16 cellular contexts compared by ENCODE assay signal in the genomic region with DNA sequence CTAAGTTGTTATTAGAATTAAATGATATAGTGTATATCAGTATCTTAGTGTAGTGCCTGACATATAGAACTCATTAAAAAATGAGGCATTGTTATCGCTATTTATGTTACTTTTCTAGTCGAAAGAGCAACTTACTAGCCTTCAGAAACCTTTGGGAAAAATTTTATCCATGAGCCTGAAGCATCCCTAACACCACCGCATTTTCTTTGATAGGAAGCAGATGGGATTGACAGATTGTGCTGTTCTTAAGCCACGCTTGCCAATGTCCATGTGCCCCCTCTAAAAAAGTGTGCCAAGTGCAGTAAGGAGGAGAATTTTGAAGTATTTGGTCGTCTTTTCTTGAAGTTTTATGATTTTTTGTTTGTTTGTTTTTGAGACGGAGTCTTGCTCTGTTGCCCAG. TPM values are rescaled to one million over a fixed set of nuclear protein-coding genes. Genes with fewer than 3 reads are reported as not detected.
DNase-seq lines count a peak whose midpoint lies in the region; ATAC-seq and TF ChIP-seq lines count a peak whose summit lies in the region.
"Had no signal": no experiment of that assay in that cellular context is flagged by ENCODE, and none has a peak within 500 bp of the region (broad histone marks: within the 10 kb centered on the region; RNA-seq: fewer than 3 reads in every experiment).

No MANE protein-coding gene starts in this region.

- no peak for ATAC-seq in GM23338
- no peak for ATAC-seq in central memory CD8-positive, alpha-beta T cell (replicated peaks; ENCODE audit: extremely low read depth, poor library complexity, severe bottlenecking)
- no peak for ATAC-seq in GM21528 (IDR thresholded peaks at IDR 0.05; ENCODE audit: low FRiP score, unreplicated experiment)
- ATAC-seq in HG02678 (IDR thresholded peaks at IDR 0.05; ENCODE audit: unreplicated experiment), result no peak
- ATAC-seq: HepG2 had no signal

- H3K27me3 Mint-ChIP-seq in GM23338 (ENCODE audit: insufficient read depth, low read depth, poor library complexity) (peaks cover 3% of the 10 kb centered on the region), progenitor cell of endocrine pancreas (no peaks in the 10 kb centered on the region)
- no peaks in the 10 kb centered on the region for H3K27me3 Mint-ChIP-seq in central memory CD8-positive, alpha-beta T cell
- H3K27me3 Mint-ChIP-seq: CD4-positive, CD25-positive, alpha-beta regulatory T cell had no signal

- no peaks in the 10 kb centered on the region for H3K9me2 ChIP-seq in GM23338 (ENCODE audit: insufficient read depth)

- H3F3A ChIP-seq in GM23338 (replicated peaks; ENCODE audit: low read depth), result no peaks in the 10 kb centered on the region; the same call in 1 of the 2 replicates

- no peak overlapping the region for H3K27ac Mint-ChIP-seq in GM23338
- H3K27ac Mint-ChIP-seq in central memory CD8-positive, alpha-beta T cell (ENCODE audit: low read depth), result peak overlapping the region; percentile 68
- no peak overlapping the region for H3K27ac Mint-ChIP-seq in progenitor cell of endocrine pancreas

- H3K4me2 ChIP-seq in GM23338, result no peak overlapping the region
- H3K4me2 ChIP-seq: BLaER1 treated with 17β-estradiol and CSF1 and Interleukin-3, amounts not matched to agents 10 nM and 100 nM had no signal

- H3K36me3 Mint-ChIP-seq in GM23338 (ENCODE audit: low read depth), result peaks cover 37% of the 10 kb centered on the region
- peaks cover 25% of the 10 kb centered on the region for H3K36me3 Mint-ChIP-seq in central memory CD8-positive, alpha-beta T cell (ENCODE audit: insufficient read depth)
- H3K36me3 Mint-ChIP-seq in progenitor cell of endocrine pancreas (ENCODE audit: insufficient read depth), result peaks cover 23% of the 10 kb centered on the region

- H3K4me3 Mint-ChIP-seq in GM23338, result no peak overlapping the region
- H3K4me3 Mint-ChIP-seq in central memory CD8-positive, alpha-beta T cell, result no peak overlapping the region
- H3K4me3 Mint-ChIP-seq in progenitor cell of endocrine pancreas (ENCODE audit: low read depth), result no peak overlapping the region
- H3K4me3 Mint-ChIP-seq: CD4-positive, CD25-positive, alpha-beta regulatory T cell had no signal

- no peaks in the 10 kb centered on the region for H3K36me3 ChIP-seq in GM23338 (ENCODE audit: insufficient read depth)

- H3K4me3 ChIP-seq in GM23338, result no peak overlapping the region
- H3K4me3 ChIP-seq: BLaER1 treated with 17β-estradiol and CSF1 and Interleukin-3, amounts not matched to agents 10 nM and 100 nM had no signal

- 0 out of 2 replicates have a peak overlapping the region, but pooled peaks have one; percentile 11 for H3K27ac ChIP-seq in GM23338 (ENCODE audit: low read depth)
- H3K27ac ChIP-seq: BLaER1 treated with 17β-estradiol and CSF1 and Interleukin-3, amounts not matched to agents 10 nM and 100 nM had no signal

- DNase-seq in DMS 273 (lab: John Stamatoyannopoulos, UW; ENCODE audit: unreplicated experiment) (peak; percentile 81), GM23338 (ENCODE audit: low spot score) (no peak), NCI-H82 (lab: John Stamatoyannopoulos, UW) (peak; percentile 57), progenitor cell of endocrine pancreas (ENCODE audit: low spot score, unreplicated experiment) (no peak), GM13976 (ENCODE audit: low spot score) (no peak)
- DNase-seq in central memory CD8-positive, alpha-beta T cell (ENCODE audit: low spot score in 2 of 2), result no peak
- DNase-seq: ACHN; CD4-positive, CD25-positive, alpha-beta regulatory T cell; DMS153; DMS79 treated with DMSO at 0.1 percent for 48 hours; EL; GDM1 had no signal

- H3K4me1 Mint-ChIP-seq in GM23338 (peaks cover 35% of the 10 kb centered on the region), progenitor cell of endocrine pancreas (ENCODE audit: low read depth) (peaks cover 1% of the 10 kb centered on the region)
- H3K4me1 Mint-ChIP-seq in central memory CD8-positive, alpha-beta T cell, result peaks cover 63% of the 10 kb centered on the region

- H3K4me1 ChIP-seq in GM23338 (ENCODE audit: insufficient read depth), result peaks cover 36% of the 10 kb centered on the region

- peaks cover 100% of the 10 kb centered on the region for H3K79me2 ChIP-seq in GM23338 (replicated peaks; ENCODE audit: insufficient read depth)

- H3K27me3 ChIP-seq in GM23338 (ENCODE audit: insufficient read depth), result no peaks in the 10 kb centered on the region
- H3K27me3 ChIP-seq: BLaER1 treated with 17β-estradiol and CSF1 and Interleukin-3, amounts not matched to agents 10 nM and 100 nM had no signal

- H4K20me1 ChIP-seq in GM23338 (replicated peaks; ENCODE audit: insufficient read depth), result peaks cover 71% of the 10 kb centered on the region

- H3K9me3 Mint-ChIP-seq in GM23338, result no peaks in the 10 kb centered on the region; the same call in 2 of the 3 replicates
- H3K9me3 Mint-ChIP-seq in central memory CD8-positive, alpha-beta T cell, result no peaks in the 10 kb centered on the region
- H3K9me3 Mint-ChIP-seq in progenitor cell of endocrine pancreas (ENCODE audit: low read depth), result no peaks in the 10 kb centered on the region

- in situ Hi-C loops in GM13976 (cut with MboI; ENCODE audit: low sequenced_read_pairs, unreplicated experiment), result no loop called here

- no peak overlapping the region for H2AFZ ChIP-seq in GM23338

- TF ChIP-seq CTCF in GM23338 (conservative IDR thresholded peaks at IDR 0.05; ENCODE audit: low read depth in 2 of 2), result no peak
- no peak for TF ChIP-seq CTCF in progenitor cell of endocrine pancreas (IDR thresholded peaks at IDR 0.05; ENCODE audit: unreplicated experiment)
- no peak for TF ChIP-seq CTCF in GM13976 (IDR thresholded peaks at IDR 0.05; ENCODE audit: borderline replicate concordance, control extremely low read depth, extremely low read depth, insufficient read depth, missing control alignments)

TF ChIP-seq in GM23338, 12 proteins besides CTCF, POLR2A, EP300 and RAD21:
- TF ChIP-seq ZNF331 (CRISPR knock-in tag; IDR thresholded peaks at IDR 0.05; ENCODE audit: low read depth), result no peak
- TF ChIP-seq POLR2AphosphoS5 (IDR thresholded peaks at IDR 0.05; ENCODE audit: low read depth), result no peak
- TF ChIP-seq STAT1 (IDR thresholded peaks at IDR 0.05; ENCODE audit: unreplicated experiment), result no peak
TF ChIP-seq in GM23338: peak in this region for 0.

RNA-seq across cellular contexts. Expression of gene PPM1B, which starts 29.1 kb away (rescaled TPM):
- total RNA-seq in GM23338 (2014; rRNA removed; shearing (Covaris generic)), result 134 and 137 TPM in 2 replicates
- polyA plus RNA-seq in GM23338 (2016; fragmentation: Nextera tagmentation; extraction: Ambion mirVana), result 93.1 and 112 TPM in 2 replicates
- 57.8 and 60.8 TPM in 2 replicates for total RNA-seq in progenitor cell of endocrine pancreas

Comparison
In these comparisons a context has a peak if more than half of its experiments do, and no peak if none do; other contexts are left out.
1. DNase-seq: peak in DMS 273 (single experiment) and NCI-H82 (single experiment); none in GM23338 (single experiment), central memory CD8-positive, alpha-beta T cell (0 of 2), progenitor cell of endocrine pancreas (single experiment) and GM13976 (single experiment).